Comparison of ENCODE assay signal across 8 cellular contexts in genomic region chr4:88033309-88033708, GRCh38. TPM values are rescaled to one million over a fixed set of nuclear protein-coding genes. Genes with fewer than 3 reads are reported as not detected.
DNase-seq lines count a peak whose midpoint lies in the region; ATAC-seq, FAIRE-seq and TF ChIP-seq lines count a peak whose summit lies in the region.

No MANE protein-coding gene starts in this region.

- no peak overlapping the region for H3K27ac Mint-ChIP-seq in progenitor cell of endocrine pancreas

- no peak overlapping the region for H3K4me3 Mint-ChIP-seq in progenitor cell of endocrine pancreas (ENCODE audit: low read depth)

- H3K36me3 Mint-ChIP-seq in progenitor cell of endocrine pancreas (ENCODE audit: insufficient read depth), result peaks cover 21% of the 10 kb centered on the region

- FAIRE-seq in frontal cortex (lab: Jason Lieb, UNC), result peak; percentile 39

- DNase-seq in activated gamma-delta T cell treated with Interleukin-2 at 50 U/mL for 16 hours, result peak; percentile 30
- DNase-seq in activated gamma-delta T cell (lab: John Stamatoyannopoulos, UW), result no peak
- DNase-seq in NCI-H2171 treated with DMSO at 0.1 percent for 48 hours (lab: John Stamatoyannopoulos, UW), result peak; percentile 30
- DNase-seq in activated CD8-positive, alpha-beta memory T cell treated with anti-CD3 and anti-CD28 coated beads, Interleukin-2, amount 50 U/mL, for 4 hours, result peak; percentile 16
- DNase-seq in frontal cortex (ENCODE audit: low spot score in 2 of 2), result peak in 1 of 2 donors; percentile 30
- peak; percentile 20 for DNase-seq in progenitor cell of endocrine pancreas (ENCODE audit: low spot score, unreplicated experiment)

- no peaks in the 10 kb centered on the region for H3K9me3 Mint-ChIP-seq in progenitor cell of endocrine pancreas (ENCODE audit: low read depth)

- no peaks in the 10 kb centered on the region for H3K27me3 Mint-ChIP-seq in progenitor cell of endocrine pancreas

- peak; percentile 80 for TF ChIP-seq CTCF in progenitor cell of endocrine pancreas (IDR thresholded peaks at IDR 0.05; ENCODE audit: unreplicated experiment)

- no peaks in the 10 kb centered on the region for H3K4me1 Mint-ChIP-seq in progenitor cell of endocrine pancreas (ENCODE audit: low read depth)

- ATAC-seq in HG02610 (IDR thresholded peaks at IDR 0.05; ENCODE audit: unreplicated experiment), result peak; percentile 54
- no peak for ATAC-seq in HG03097 (IDR thresholded peaks at IDR 0.05; ENCODE audit: low FRiP score, unreplicated experiment)

RNA-seq across cellular contexts. Expression of gene PKD2, which starts 25.9 kb away (rescaled TPM):
- total RNA-seq in frontal cortex, result 58.3 TPM
- 40.3 and 41.1 TPM in 2 replicates for total RNA-seq in progenitor cell of endocrine pancreas

RNA-seq across cellular contexts. Expression of gene SPP1, which starts 57.8 kb away (rescaled TPM):
- 160 TPM for total RNA-seq in frontal cortex
- 3.7 and 11.1 TPM in 2 replicates for total RNA-seq in progenitor cell of endocrine pancreas

Comparison
In these comparisons a context has a peak if more than half of its experiments do, and no peak if none do; other contexts are left out.
1. RNA of gene SPP1, which starts 57.8 kb away (total RNA-seq): 160 TPM in frontal cortex (single experiment); 3.7 to 11.1 TPM in progenitor cell of endocrine pancreas; every median in the first group is over 10 times any median in the second.